18 cellular contexts compared by ENCODE assay signal in genomic region chr3:24306518-24306917, GRCh38.
"Had no signal": no experiment of that assay in that cellular context is flagged by ENCODE, and none has a peak within 500 bp of the region (broad histone marks: within the 10 kb centered on the region; RNA-seq: fewer than 3 reads in every experiment).

No MANE protein-coding gene starts in this region.

- H3K36me3 ChIP-seq: colonic mucosa, esophagus squamous epithelium, left ventricle myocardium inferior, lower lobe of right lung, prostate gland, right atrium auricular region had no signal

- H3K9me3 Mint-ChIP-seq: memory B cell; mesothelial cell of epicardium; stimulated activated naive CD8-positive, alpha-beta T cell treated with anti-CD3 and anti-CD28 coated beads, Interleukin-15, Interleukin-2, amounts not matched to agents 100 ng/mL and 50 ng/mL, for 24 hours had no signal

- H3K4me1 Mint-ChIP-seq: immature natural killer cell, memory B cell had no signal

- DNase-seq: colonic mucosa; dermis blood vessel endothelial cell; esophagus squamous epithelium; immature natural killer cell; left cardiac atrium; left ventricle myocardium inferior; lower lobe of right lung; occipital lobe; stimulated activated CD4-positive, alpha-beta T cell treated with anti-CD3 and anti-CD28 coated beads, Interleukin-2, amount 100 ng/mL, for 48 hours; testis had no signal

- H3K36me3 Mint-ChIP-seq: immature natural killer cell; memory B cell; mesothelial cell of epicardium; natural killer cell treated with Interleukin-12 subunit alpha and Interleukin-12 subunit beta and Interleukin-15 and Interleukin-18, amount 100 ng/mL, for 72 hours had no signal

- H3K4me3 Mint-ChIP-seq: immature natural killer cell; memory B cell; mesothelial cell of epicardium; natural killer cell treated with Interleukin-12 subunit alpha and Interleukin-12 subunit beta and Interleukin-15 and Interleukin-18, amount 100 ng/mL, for 72 hours; stimulated activated naive CD8-positive, alpha-beta T cell treated with anti-CD3 and anti-CD28 coated beads, Interleukin-15, Interleukin-2, amounts not matched to agents 100 ng/mL and 50 ng/mL, for 24 hours had no signal

- H3K27ac Mint-ChIP-seq: immature natural killer cell; memory B cell; natural killer cell treated with Interleukin-12 subunit alpha and Interleukin-12 subunit beta and Interleukin-15 and Interleukin-18, amount 100 ng/mL, for 72 hours; stimulated activated naive CD8-positive, alpha-beta T cell treated with anti-CD3 and anti-CD28 coated beads, Interleukin-15, Interleukin-2, amounts not matched to agents 100 ng/mL and 50 ng/mL, for 24 hours had no signal

- ATAC-seq: lower lobe of right lung; natural killer cell treated with Interleukin-12 subunit alpha and Interleukin-12 subunit beta and Interleukin-15 and Interleukin-18, amount 100 ng/mL, for 72 hours had no signal

- H3K27me3 ChIP-seq: colonic mucosa, esophagus squamous epithelium, right atrium auricular region, testis had no signal

- H3K27ac ChIP-seq: colonic mucosa, esophagus squamous epithelium, left ventricle myocardium inferior, lower lobe of right lung, parathyroid adenoma, prostate gland, right atrium auricular region, testis had no signal

- H3K27me3 Mint-ChIP-seq: memory B cell; natural killer cell treated with Interleukin-12 subunit alpha and Interleukin-12 subunit beta and Interleukin-15 and Interleukin-18, amount 100 ng/mL, for 72 hours; stimulated activated naive CD8-positive, alpha-beta T cell treated with anti-CD3 and anti-CD28 coated beads, Interleukin-15, Interleukin-2, amounts not matched to agents 100 ng/mL and 50 ng/mL, for 24 hours had no signal

- H3K4me3 ChIP-seq: colonic mucosa, esophagus squamous epithelium, left ventricle myocardium inferior, lower lobe of right lung, prostate gland, right atrium auricular region, smooth muscle cell, testis had no signal

- H3K4me1 ChIP-seq: colonic mucosa, prostate gland, testis had no signal

- H3K9me3 ChIP-seq: colonic mucosa, esophagus squamous epithelium, left ventricle myocardium inferior, lower lobe of right lung, prostate gland, right atrium auricular region, testis had no signal
